ENCODE assay signal across 8 cellular contexts in the genomic region with DNA sequence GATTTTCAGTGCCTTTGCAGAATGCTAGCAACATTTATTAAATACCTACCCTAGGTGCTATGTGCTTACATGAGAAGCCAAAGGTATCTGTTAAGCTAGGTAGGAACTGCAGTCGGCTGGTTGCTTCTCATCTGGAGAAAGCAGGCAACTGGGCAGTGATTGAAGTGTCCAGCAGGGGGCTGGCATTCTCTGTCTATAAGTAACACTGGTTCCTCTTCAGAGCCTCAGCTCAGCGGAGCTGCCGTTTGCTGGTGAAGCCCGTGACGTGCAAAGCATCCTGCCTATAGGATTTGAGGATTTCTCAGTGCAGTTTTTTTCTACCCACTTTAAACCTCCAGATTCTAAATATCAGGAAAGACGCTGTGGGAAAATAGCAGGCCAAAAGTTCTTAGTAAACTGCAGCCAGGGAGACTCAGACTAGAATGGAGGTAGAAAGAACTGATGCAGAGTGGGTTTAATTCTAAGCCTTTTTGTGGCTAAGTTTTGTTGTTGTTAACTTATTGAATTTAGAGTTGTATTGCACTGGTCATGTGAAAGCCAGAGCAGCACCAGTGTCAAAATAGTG. TPM values are rescaled to one million over a fixed set of nuclear protein-coding genes. Genes with fewer than 3 reads are reported as not detected.
DNase-seq lines count a peak whose midpoint lies in the region; ATAC-seq and TF ChIP-seq lines count a peak whose summit lies in the region.

A gene (plus strand): TSS at position 344 of the 565 bp plus-strand sequence. CDS start 389 bp downstream, outside the sequence.

- peaks cover 0 to 12% (median 0%) of the 10 kb centered on the region in 12 donors for H3K9me3 ChIP-seq in heart left ventricle
- no peaks in the 10 kb centered on the region for H3K9me3 ChIP-seq in vagina

- ATAC-seq in activated naive CD8-positive, alpha-beta T cell treated with anti-CD3 and anti-CD28 coated beads, Interleukin-2, amount 10 ng/mL, durations not matched to agents 7 days and 5 days (ENCODE audit: low read depth) = peak; percentile 77
- ATAC-seq in heart left ventricle = peak; percentile 75 to 94 (median 90)

- intact Hi-C loops in heart left ventricle (cut with DNase I) = loop anchor here (2.0 to 10.0 kb wide), 6 partner anchors 539 to 571 kb away; no protein-coding TSS in a partner anchor
- intact Hi-C loops in vagina (cut with DNase I) = no loop called here

- TF ChIP-seq CTCF in heart left ventricle (IDR thresholded peaks at IDR 0.05) (peak; percentile 42 to 76 (median 64)), progenitor cell of endocrine pancreas (IDR thresholded peaks at IDR 0.05; ENCODE audit: unreplicated experiment) (peak; percentile 96), vagina (IDR thresholded peaks at IDR 0.05) (peak in 2 of 3 experiments; percentile 40 to 47)

- 0 to 5% (median 1%) methylated on average over 6 of the region's 6 CpGs for WGBS in heart left ventricle, 4 donors

- H3K36me3 ChIP-seq in heart left ventricle (no peaks in the 10 kb centered on the region), vagina (no peaks in the 10 kb centered on the region)

- CTCF ChIA-PET in HEK293T (lab: Yijun Ruan, JAX) = interaction anchor here (0.6 to 1.1 kb wide), 2 partner anchors 11 to 150 kb away, joined by 3 read pairs; no protein-coding TSS in a partner anchor

- H3K4me1 Mint-ChIP-seq in activated naive CD8-positive, alpha-beta T cell treated with anti-CD3 and anti-CD28 coated beads, Interleukin-2, amount 10 ng/mL, durations not matched to agents 7 days and 5 days = peaks cover 16% of the 10 kb centered on the region
- peaks cover 23% of the 10 kb centered on the region for H3K4me1 Mint-ChIP-seq in progenitor cell of endocrine pancreas (ENCODE audit: low read depth)

- H3K27me3 Mint-ChIP-seq in activated naive CD8-positive, alpha-beta T cell treated with anti-CD3 and anti-CD28 coated beads, Interleukin-2, amount 10 ng/mL, durations not matched to agents 7 days and 5 days = peaks cover 5% of the 10 kb centered on the region
- H3K27me3 Mint-ChIP-seq in progenitor cell of endocrine pancreas = peaks cover 47% of the 10 kb centered on the region

- H3K4me1 ChIP-seq in heart left ventricle (no peaks in the 10 kb centered on the region), vagina (no peaks in the 10 kb centered on the region)

- POLR2A ChIA-PET in HEK293T (lab: Yijun Ruan, JAX) = interaction anchor here (0.7 kb wide), 1 partner anchor 322 kb away, joined by 3 read pairs; no protein-coding TSS in a partner anchor
- POLR2A ChIA-PET in activated naive CD8-positive, alpha-beta T cell treated with anti-CD3 and anti-CD28 coated beads, Interleukin-2, amount 10 ng/mL, durations not matched to agents 7 days and 5 days (lab: Charles Lee) = no interaction called here

- no peaks in the 10 kb centered on the region for H3K9me3 Mint-ChIP-seq in activated naive CD8-positive, alpha-beta T cell treated with anti-CD3 and anti-CD28 coated beads, Interleukin-2, amount 10 ng/mL, durations not matched to agents 7 days and 5 days
- H3K9me3 Mint-ChIP-seq in progenitor cell of endocrine pancreas (ENCODE audit: low read depth) = peaks cover 11% of the 10 kb centered on the region

- no peak within 1 kb of the TSS for H3K27ac ChIP-seq in heart left ventricle
- no peak within 1 kb of the TSS for H3K27ac ChIP-seq in vagina

- TF ChIP-seq POLR2A in heart left ventricle (IDR thresholded peaks at IDR 0.05) = no peak
- TF ChIP-seq POLR2A in vagina (IDR thresholded peaks at IDR 0.05) = no peak

- no peak within 1 kb of the TSS for H3K4me3 ChIP-seq in heart left ventricle
- H3K4me3 ChIP-seq in vagina = no peak within 1 kb of the TSS

- H3K27ac Mint-ChIP-seq in activated naive CD8-positive, alpha-beta T cell treated with anti-CD3 and anti-CD28 coated beads, Interleukin-2, amount 10 ng/mL, durations not matched to agents 7 days and 5 days = no peak within 1 kb of the TSS
- H3K27ac Mint-ChIP-seq in progenitor cell of endocrine pancreas = no peak within 1 kb of the TSS

- DNase-seq in GM04503 (ENCODE audit: low read depth) = peak; percentile 48
- DNase-seq in HEK293T (ENCODE audit: extremely low spot score) = peak; percentile 78
- DNase-seq in NAMALWA (ENCODE audit: low spot score) = peak; percentile 85
- peak; percentile 85 for DNase-seq in SK-N-DZ (ENCODE audit: low spot score)
- peak; percentile 39 for DNase-seq in activated naive CD8-positive, alpha-beta T cell treated with anti-CD3 and anti-CD28 coated beads, Interleukin-2, amount 10 ng/mL, durations not matched to agents 7 days and 5 days
- DNase-seq in heart left ventricle = peak; percentile 54 to 84 (median 70)
- peak; percentile 72 for DNase-seq in progenitor cell of endocrine pancreas (ENCODE audit: low spot score, unreplicated experiment)
- no peak for DNase-seq in vagina (ENCODE audit: extremely low spot score in 2 of 2)

- H3K27me3 ChIP-seq in heart left ventricle (peaks cover 0 to 43% (median 0%) of the 10 kb centered on the region in 9 donors), vagina (no peaks in the 10 kb centered on the region)

- H3K36me3 Mint-ChIP-seq in activated naive CD8-positive, alpha-beta T cell treated with anti-CD3 and anti-CD28 coated beads, Interleukin-2, amount 10 ng/mL, durations not matched to agents 7 days and 5 days = no peaks in the 10 kb centered on the region
- peaks cover 2% of the 10 kb centered on the region for H3K36me3 Mint-ChIP-seq in progenitor cell of endocrine pancreas (ENCODE audit: insufficient read depth)

- H3K4me3 Mint-ChIP-seq in activated naive CD8-positive, alpha-beta T cell treated with anti-CD3 and anti-CD28 coated beads, Interleukin-2, amount 10 ng/mL, durations not matched to agents 7 days and 5 days = no peak within 1 kb of the TSS
- peak within 1 kb of the TSS; percentile 40 for H3K4me3 Mint-ChIP-seq in progenitor cell of endocrine pancreas (ENCODE audit: low read depth)

TF ChIP-seq in HEK293T, 16 proteins besides CTCF, POLR2A, EP300 and RAD21:
- no peak for TF ChIP-seq BHLHE40 (IDR thresholded peaks at IDR 0.05; ENCODE audit: borderline replicate concordance)
- no peak for TF ChIP-seq L3MBTL2 (conservative IDR thresholded peaks at IDR 0.05)
- TF ChIP-seq ELF4 (IDR thresholded peaks at IDR 0.05) = no peak
- no peak for TF ChIP-seq ZNF384 (IDR thresholded peaks at IDR 0.05)
- no peak for TF ChIP-seq HDGF (IDR thresholded peaks at IDR 0.05; ENCODE audit: borderline replicate concordance)
- no peak for TF ChIP-seq LEF1 (IDR thresholded peaks at IDR 0.05; ENCODE audit: borderline replicate concordance)
- no peak for TF ChIP-seq SUZ12 (IDR thresholded peaks at IDR 0.05)
- TF ChIP-seq NFRKB (IDR thresholded peaks at IDR 0.05) = no peak
- TF ChIP-seq ARNT (IDR thresholded peaks at IDR 0.05) = no peak
- TF ChIP-seq FOXK2 (IDR thresholded peaks at IDR 0.05) = no peak
- no peak for TF ChIP-seq SP1 (IDR thresholded peaks at IDR 0.05)
- TF ChIP-seq FOXA1 (IDR thresholded peaks at IDR 0.05) = no peak
- no peak for TF ChIP-seq FOXM1 (IDR thresholded peaks at IDR 0.05; ENCODE audit: borderline replicate concordance)
- TF ChIP-seq CTBP1 (IDR thresholded peaks at IDR 0.05; ENCODE audit: borderline replicate concordance) = no peak
- TF ChIP-seq, protein P1, sequence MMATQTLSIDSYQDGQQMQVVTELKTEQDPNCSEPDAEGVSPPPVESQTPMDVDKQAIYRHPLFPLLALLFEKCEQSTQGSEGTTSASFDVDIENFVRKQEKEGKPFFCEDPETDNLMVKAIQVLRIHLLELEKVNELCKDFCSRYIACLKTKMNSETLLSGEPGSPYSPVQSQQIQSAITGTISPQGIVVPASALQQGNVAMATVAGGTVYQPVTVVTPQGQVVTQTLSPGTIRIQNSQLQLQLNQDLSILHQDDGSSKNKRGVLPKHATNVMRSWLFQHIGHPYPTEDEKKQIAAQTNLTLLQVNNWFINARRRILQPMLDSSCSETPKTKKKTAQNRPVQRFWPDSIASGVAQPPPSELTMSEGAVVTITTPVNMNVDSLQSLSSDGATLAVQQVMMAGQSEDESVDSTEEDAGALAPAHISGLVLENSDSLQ (IDR thresholded peaks at IDR 0.05) = no peak
- TF ChIP-seq TARDBP (IDR thresholded peaks at IDR 0.05) = no peak

RNA-seq across cellular contexts. Expression of the gene that starts here (rescaled TPM):
- 0.14 and 0.36 TPM in 2 replicates for polyA plus RNA-seq in SK-N-DZ (2014; cell fraction: cytosol; rRNA removed)
- 0.42 TPM in 1 of 2 replicates, not detected in the other for polyA plus RNA-seq in SK-N-DZ (2014; cell fraction: nucleus; rRNA removed)
- not detected for total RNA-seq in activated naive CD8-positive, alpha-beta T cell treated with anti-CD3 and anti-CD28 coated beads, Interleukin-2, amount 10 ng/mL, durations not matched to agents 7 days and 5 days
- total RNA-seq in heart left ventricle (under 1 TPM; 0.16 to 0.58 (median 0.29) TPM), progenitor cell of endocrine pancreas (1.7 and 1.8 TPM in 2 replicates), vagina (not detected)
- polyA plus RNA-seq in heart left ventricle = under 1 TPM in 1 of 2 donors, not detected in 1; 0.18 TPM

Comparison
In these comparisons a context has a peak if more than half of its experiments do, and no peak if none do; other contexts are left out.
1. Peak in DNase-seq and ATAC-seq in activated naive CD8-positive, alpha-beta T cell treated with anti-CD3 and anti-CD28 coated beads, Interleukin-2, amount 10 ng/mL, durations not matched to agents 7 days and 5 days; RNA of the gene not detected or under 1 TPM.
2. Peak in DNase-seq and ATAC-seq in heart left ventricle; RNA of the gene not detected or under 1 TPM.
3. DNase-seq: peak in GM04503 (single experiment), HEK293T (single experiment), NAMALWA (single experiment), SK-N-DZ (single experiment) and progenitor cell of endocrine pancreas (single experiment); none in vagina (0 of 2).
4. CTCF ChIP-seq: peak in every context shown above with its lines; median percentile 96 in progenitor cell of endocrine pancreas; 64 in heart left ventricle; 44 in vagina.